Comparison of ENCODE assay signal across 8 cellular contexts in genomic region chr20:51631011-51631950, GRCh38.
A peak's percentile ranks its signal among the peaks of the same experiment; 100 is the strongest.
DNase-seq lines count a peak whose midpoint lies in the region; ATAC-seq and TF ChIP-seq lines count a peak whose summit lies in the region.

No MANE protein-coding gene starts in this region.

- peak in 1 of 2 donors; percentile 29 for TF ChIP-seq POLR2A in uterus (IDR thresholded peaks at IDR 0.05)

- H3K4me3 ChIP-seq in uterus = no peak overlapping the region

- peak overlapping the region; percentile 81 to 99 for H3K27ac ChIP-seq in uterus

- H3K27me3 ChIP-seq in uterus = no peaks in the 10 kb centered on the region

- in situ Hi-C loops in SK-MEL-5 (cut with HindIII; ENCODE audit: low pct_unique_long_range_greater_than_20kb, low sequenced_read_pairs) = no loop called here

- H3K36me3 ChIP-seq in uterus = no peaks in the 10 kb centered on the region

- DNase-seq in GM20000 (ENCODE audit: low spot score) = peak; percentile 40
- peak; percentile 55 for DNase-seq in SK-MEL-5 (ENCODE audit: low read depth, low spot score)
- DNase-seq in dermis blood vessel endothelial cell = peak; percentile 100
- DNase-seq in myocyte (ENCODE audit: low read depth) = peak; percentile 74
- peak; percentile 83 to 93 for DNase-seq in uterus
- DNase-seq in NCI-H748 treated with DMSO at 0.1 percent for 48 hours (lab: John Stamatoyannopoulos, UW) = no peak
- DNase-seq in NCI-H2107 treated with DMSO at 0.1 percent for 48 hours (lab: John Stamatoyannopoulos, UW; ENCODE audit: unreplicated experiment) = no peak

- intact Hi-C loops in uterus (cut with DNase I; ENCODE audit: low total_unique reads) = no loop called here

- H3K4me1 ChIP-seq in uterus = peaks cover 6 to 7% of the 10 kb centered on the region in 2 donors

- H3K9me3 ChIP-seq in uterus = no peaks in the 10 kb centered on the region

- no peak for ATAC-seq in HG02870 (IDR thresholded peaks at IDR 0.05; ENCODE audit: unreplicated experiment)

- TF ChIP-seq CTCF in GM20000 (IDR thresholded peaks at IDR 0.05; ENCODE audit: extremely low read depth, missing control alignments) (no peak), uterus (IDR thresholded peaks at IDR 0.05) (no peak)

Comparison
In these comparisons a context has a peak if more than half of its experiments do, and no peak if none do; other contexts are left out.
1. DNase-seq: peak in GM20000 (single experiment), SK-MEL-5 (single experiment), dermis blood vessel endothelial cell (single experiment), myocyte (single experiment) and uterus (2 of 2); none in NCI-H748 treated with DMSO at 0.1 percent for 48 hours (single experiment) and NCI-H2107 treated with DMSO at 0.1 percent for 48 hours (single experiment).